In the genomic region with DNA sequence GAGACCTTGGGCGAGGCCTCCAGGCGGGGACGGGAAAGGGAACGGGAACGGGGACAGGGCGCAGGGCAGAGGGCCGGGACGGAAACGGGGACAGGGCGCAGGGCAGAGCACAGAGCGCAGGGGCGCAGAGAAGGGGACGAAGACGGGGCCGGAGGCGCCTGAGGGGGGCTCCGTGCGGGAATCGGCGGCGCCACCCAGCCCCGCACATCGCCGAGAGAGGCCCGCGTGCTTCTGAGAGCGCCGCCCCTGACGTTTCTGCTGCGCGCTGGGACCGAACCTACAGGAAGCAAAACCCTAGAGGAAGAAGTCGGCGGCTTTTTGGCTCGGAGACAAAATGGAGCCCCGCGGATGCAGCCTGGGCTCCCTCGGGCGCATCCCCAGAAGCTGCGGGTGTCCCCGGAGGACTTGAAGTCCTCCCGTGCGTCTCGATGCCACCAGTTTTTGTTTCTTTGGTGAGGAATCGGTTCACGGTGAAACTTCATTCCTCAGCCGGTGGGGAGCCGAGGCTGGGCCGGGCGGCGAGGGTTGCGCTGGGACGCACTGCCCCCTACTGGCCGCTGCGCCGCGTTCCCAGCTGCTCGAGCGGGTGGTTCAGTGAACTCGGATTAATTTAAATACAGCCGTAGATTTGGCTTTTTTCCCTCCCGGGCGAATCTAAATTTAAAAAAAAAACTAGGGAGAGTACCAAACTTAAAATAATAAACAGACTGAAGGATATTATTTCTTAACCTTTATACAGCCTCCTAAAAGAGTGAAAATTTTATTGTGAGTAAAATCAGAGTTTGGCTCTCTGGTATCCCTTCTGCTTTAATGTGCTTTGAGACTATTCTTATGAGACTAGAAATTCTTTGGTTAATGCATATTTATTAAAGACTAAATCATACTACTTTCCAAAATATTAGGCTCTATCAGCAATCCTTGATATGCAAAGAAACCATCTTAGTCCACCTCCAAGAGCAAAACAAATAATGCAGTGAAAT, we compare ENCODE assay signal across 8 cellular contexts.
DNase-seq lines count a peak whose midpoint lies in the region; ATAC-seq, FAIRE-seq and TF ChIP-seq lines count a peak whose summit lies in the region.

No MANE protein-coding gene starts in this region.

- H3K4me2 ChIP-seq in astrocyte (ENCODE audit: low read length) = peak overlapping the region; percentile 92

- ATAC-seq in GM21717 (IDR thresholded peaks at IDR 0.05; ENCODE audit: unreplicated experiment) (peak; percentile 98), T-helper 17 cell (peak; percentile 93)

- H3K36me3 Mint-ChIP-seq in T-helper 17 cell (ENCODE audit: low read depth) (no peaks in the 10 kb centered on the region), astrocyte (ENCODE audit: low read depth, unreplicated experiment) (no peaks in the 10 kb centered on the region)

- H3K27ac Mint-ChIP-seq in T-helper 17 cell (no peak overlapping the region), astrocyte (ENCODE audit: unreplicated experiment) (peak overlapping the region; percentile 91)

- DNase-seq in Jurkat, Clone E6-1 (ENCODE audit: low read depth, low spot score) = peak; percentile 28
- DNase-seq in T-helper 17 cell = peak; percentile 37 to 67 (median 43)
- DNase-seq in astrocyte (ENCODE audit: low read depth) = peak; percentile 41
- DNase-seq in hepatic stellate cell (ENCODE audit: low spot score) = peak; percentile 84
- peak; percentile 81 for DNase-seq in putamen (ENCODE audit: low spot score)
- peak; percentile 71 for DNase-seq in urothelium cell line (ENCODE audit: low spot score)

- H3K36me3 ChIP-seq in ES-I3 (ENCODE audit: insufficient read depth, low read length) (no peaks in the 10 kb centered on the region), astrocyte (ENCODE audit: insufficient read depth, low read length) (no peaks in the 10 kb centered on the region)

- H3K9ac ChIP-seq in ES-I3 (ENCODE audit: low read depth, low read length) (peak overlapping the region; percentile 95), astrocyte (ENCODE audit: low read length) (peak overlapping the region; percentile 88)

- FAIRE-seq in astrocyte (lab: Jason Lieb, UNC) (peak; percentile 67), urothelium cell line (lab: Jason Lieb, UNC) (no peak)

- H3K27me3 ChIP-seq in astrocyte (ENCODE audit: insufficient read depth, low read length) = no peaks in the 10 kb centered on the region

- H3K9me3 ChIP-seq in ES-I3 (ENCODE audit: control insufficient read depth, insufficient read depth, low read length) (no peaks in the 10 kb centered on the region), T-helper 17 cell (ENCODE audit: control insufficient read depth, low read length, poor library complexity, severe bottlenecking) (no peaks in the 10 kb centered on the region), astrocyte (ENCODE audit: insufficient read depth, low read depth, low read length) (no peaks in the 10 kb centered on the region)

- peak overlapping the region; percentile 80 for H3K27ac ChIP-seq in astrocyte (ENCODE audit: low read depth, low read length)

- H3K27me3 Mint-ChIP-seq in T-helper 17 cell (peaks cover 33% of the 10 kb centered on the region), astrocyte (ENCODE audit: low read depth, unreplicated experiment) (peaks cover 2% of the 10 kb centered on the region)

- peak overlapping the region; percentile 50 for H3K4me3 ChIP-seq in Jurkat, Clone E6-1 (ENCODE audit: low read length)
- H3K4me3 ChIP-seq in astrocyte (ENCODE audit: insufficient read depth, low read depth, low read length) = peak overlapping the region; percentile 76

- no peaks in the 10 kb centered on the region for H3K79me2 ChIP-seq in astrocyte (ENCODE audit: insufficient read depth, low read length)

- peak; percentile 79 for TF ChIP-seq CTCF in astrocyte (IDR thresholded peaks at IDR 0.05; ENCODE audit: insufficient read depth, low read depth, low read length)

- H4K20me1 ChIP-seq in astrocyte (ENCODE audit: insufficient read depth, low read length) = no peaks in the 10 kb centered on the region

- H3K4me1 ChIP-seq in ES-I3 (ENCODE audit: insufficient read depth, low read length) (peaks cover 30% of the 10 kb centered on the region), astrocyte (ENCODE audit: insufficient read depth, low read length) (peaks cover 18% of the 10 kb centered on the region)

- H2AFZ ChIP-seq in astrocyte (ENCODE audit: low read depth, low read length) = peak overlapping the region; percentile 99

- H3K4me1 Mint-ChIP-seq in T-helper 17 cell (peaks cover 2% of the 10 kb centered on the region), astrocyte (ENCODE audit: low read depth, unreplicated experiment) (no peaks in the 10 kb centered on the region)

- H3K9me3 Mint-ChIP-seq in astrocyte (ENCODE audit: unreplicated experiment) = no peaks in the 10 kb centered on the region

- H3K4me3 Mint-ChIP-seq in T-helper 17 cell = peak overlapping the region; percentile 83
- peak overlapping the region; percentile 84 for H3K4me3 Mint-ChIP-seq in astrocyte (ENCODE audit: unreplicated experiment)

Comparison
In these comparisons a context has a peak if more than half of its experiments do, and no peak if none do; other contexts are left out.
1. Peak in every context shown above with its lines: DNase-seq, ATAC-seq, H3K4me3 ChIP-seq and H3K27ac ChIP-seq.
2. DNase-seq: peak in every context shown above with its lines; median percentile 84 in hepatic stellate cell; 81 in putamen; 71 in urothelium cell line; 43 in T-helper 17 cell; 41 in astrocyte; 28 in Jurkat, Clone E6-1.